In the genomic region with DNA sequence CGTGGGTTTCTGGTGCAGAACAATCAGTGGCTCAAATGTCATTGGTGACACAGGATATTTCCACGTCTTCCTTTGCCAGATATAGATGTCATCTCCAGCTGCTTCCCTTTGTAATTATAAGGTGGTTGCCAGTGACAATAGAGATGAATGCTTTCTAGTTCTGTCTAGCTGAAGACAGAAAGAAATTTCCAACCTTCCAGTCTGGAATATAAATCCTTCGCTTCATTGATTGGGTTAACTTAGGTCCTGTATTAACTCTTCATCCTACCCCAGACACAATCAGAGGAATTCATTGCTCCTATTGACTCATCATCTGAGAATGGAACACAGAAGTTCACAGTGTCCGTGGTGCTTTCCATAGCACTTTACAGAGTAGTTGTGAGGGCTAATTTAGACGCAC, we compare ENCODE assay signal across 17 cellular contexts.
DNase-seq lines count a peak whose midpoint lies in the region; ATAC-seq and TF ChIP-seq lines count a peak whose summit lies in the region.
"Had no signal": no experiment of that assay in that cellular context is flagged by ENCODE, and none has a peak within 500 bp of the region (broad histone marks: within the 10 kb centered on the region; RNA-seq: fewer than 3 reads in every experiment).

No MANE protein-coding gene starts in this region.

- peak overlapping the region; percentile 70; the same call in 1 of the 2 replicates for H4K5ac ChIP-seq in IMR-90 (ENCODE audit: low read depth, low read length)

- H4K20me1 ChIP-seq in IMR-90 (ENCODE audit: insufficient read depth, low read length): no peaks in the 10 kb centered on the region; the same call in 1 of the 2 replicates

- no peak overlapping the region for H2AK9ac ChIP-seq in IMR-90 (replicated peaks; ENCODE audit: low read depth, low read length, poor library complexity)

- intact Hi-C loops in IMR-90 (cut with micrococcal nuclease): no loop called here

- BruUV-seq in IMR-90 (replicated peaks; lab: Mats Ljungman, UMichigan): no TSS peak

- H3K9me3 ChIP-seq in IMR-90 (ENCODE audit: control insufficient read depth, insufficient read depth, low read length) (no peaks in the 10 kb centered on the region), upper lobe of left lung (no peaks in the 10 kb centered on the region), neuronal stem cell (replicated peaks in 1 of 2; ENCODE audit: control insufficient read depth in 2 of 2, insufficient read depth in 1 of 2, low read depth in 1 of 2, low read length in 2 of 2) (no peaks in the 10 kb centered on the region)
- H3K9me3 ChIP-seq: HAP-1, neutrophil had no signal

- ATAC-seq in IMR-90 (ENCODE audit: low read depth): peak; percentile 59
- no peak for ATAC-seq in upper lobe of left lung (ENCODE audit: low FRiP score in 2 of 2)
- no peak for ATAC-seq in HG02938 (IDR thresholded peaks at IDR 0.05; ENCODE audit: unreplicated experiment)
- ATAC-seq: Panc1 had no signal

- H2BK5ac ChIP-seq in IMR-90 (ENCODE audit: low read depth, low read length, poor library complexity, severe bottlenecking) (peak overlapping the region; percentile 100), neuronal stem cell (ENCODE audit: low read length) (no peak overlapping the region)

- POLR2A ChIA-PET in IMR-90 (lab: Charles Lee; ENCODE audit: unreplicated experiment): no interaction called here

- H3K18ac ChIP-seq in IMR-90 (ENCODE audit: low read depth, low read length): peak overlapping the region; percentile 99; the same call in 1 of the 2 replicates
- H3K18ac ChIP-seq in neuronal stem cell (ENCODE audit: low read length): no peak overlapping the region

- H2AFZ ChIP-seq in IMR-90 (replicated peaks; ENCODE audit: low read length, poor library complexity): no peak overlapping the region
- no peak overlapping the region for H2AFZ ChIP-seq in neuronal stem cell (ENCODE audit: low read length)

- H3K36me3 ChIP-seq in IMR-90 (ENCODE audit: control insufficient read depth, insufficient read depth, low read length) (no peaks in the 10 kb centered on the region), brain microvascular endothelial cell (replicated peaks) (no peaks in the 10 kb centered on the region), upper lobe of left lung (no peaks in the 10 kb centered on the region), neuronal stem cell (replicated peaks in 1 of 2; ENCODE audit: control insufficient read depth in 2 of 2, insufficient read depth in 2 of 2, low read length in 2 of 2) (no peaks in the 10 kb centered on the region)
- H3K36me3 ChIP-seq: HAP-1, neutrophil had no signal

- H3K4me2 ChIP-seq in IMR-90 (ENCODE audit: low read depth, low read length) (peak overlapping the region; percentile 76; the same call in 1 of the 2 replicates), neuronal stem cell (ENCODE audit: insufficient read depth, low read length, poor library complexity, severe bottlenecking) (no peak overlapping the region)

- H3K4me1 Mint-ChIP-seq in mesothelial cell of epicardium: peaks cover 61% of the 10 kb centered on the region

- H3K4me3 ChIP-seq in IMR-90 (ENCODE audit: insufficient read depth, low read depth, low read length): no peak overlapping the region
- H3K4me3 ChIP-seq in brain microvascular endothelial cell (ENCODE audit: low read depth, low read length): no peak overlapping the region
- H3K4me3 ChIP-seq in upper lobe of left lung: no peak overlapping the region
- no peak overlapping the region for H3K4me3 ChIP-seq in neuronal stem cell (ENCODE audit: low read length in 2 of 2)
- H3K4me3 ChIP-seq: HAP-1 had no signal

- H3K27ac ChIP-seq in 22Rv1: peak overlapping the region; percentile 79
- H3K27ac ChIP-seq in IMR-90 (ENCODE audit: insufficient read depth, low read length): no peak overlapping the region; the same call in 1 of the 2 replicates
- peak overlapping the region; percentile 94 for H3K27ac ChIP-seq in brain microvascular endothelial cell
- no peak overlapping the region for H3K27ac ChIP-seq in upper lobe of left lung
- H3K27ac ChIP-seq in neuronal stem cell (replicated peaks; ENCODE audit: low read length): no peak overlapping the region
- H3K27ac ChIP-seq: neutrophil had no signal

- TF ChIP-seq CTCF in 22Rv1 (IDR thresholded peaks at IDR 0.05) (no peak), IMR-90 (conservative IDR thresholded peaks at IDR 0.05; ENCODE audit: low read depth, low read length) (no peak), brain microvascular endothelial cell (IDR thresholded peaks at IDR 0.05; ENCODE audit: low read depth, low read length, missing control alignments) (no peak), mesothelial cell of epicardium (IDR thresholded peaks at IDR 0.05; ENCODE audit: unreplicated experiment) (no peak), upper lobe of left lung (IDR thresholded peaks at IDR 0.05) (no peak)

- H2AK5ac ChIP-seq in IMR-90 (ENCODE audit: low read depth, low read length) (peak overlapping the region; percentile 86), neuronal stem cell (ENCODE audit: low read depth, low read length) (no peak overlapping the region)

- peak overlapping the region; percentile 48; the same call in 1 of the 2 replicates for H3K23ac ChIP-seq in IMR-90 (ENCODE audit: low read depth, low read length)
- H3K23ac ChIP-seq in neuronal stem cell (ENCODE audit: low read depth, low read length, poor library complexity): no peak overlapping the region

- in situ Hi-C loops in IMR-90 (cut with MboI; ENCODE audit: low sequenced_read_pairs) (no loop called here), brain microvascular endothelial cell (cut with HindIII; ENCODE audit: low pct_ligation_motif_present, low sequenced_read_pairs) (loop anchor here (25.0 kb wide), 1 partner anchor 228 kb away; no protein-coding TSS in a partner anchor)

- no peaks in the 10 kb centered on the region for H3K9me3 Mint-ChIP-seq in mesothelial cell of epicardium

- no peaks in the 10 kb centered on the region for H3K36me3 Mint-ChIP-seq in mesothelial cell of epicardium

- H3K27me3 Mint-ChIP-seq in mesothelial cell of epicardium (ENCODE audit: low read depth): no peaks in the 10 kb centered on the region
- H3K27me3 Mint-ChIP-seq: B cell had no signal

- peaks cover 0 to 7% of the 10 kb centered on the region in 2 experiments; a peak in 1 of 4 replicates for H3K79me1 ChIP-seq in IMR-90 (ENCODE audit: low read depth in 1 of 2, low read length in 2 of 2)
- no peaks in the 10 kb centered on the region for H3K79me1 ChIP-seq in neuronal stem cell (ENCODE audit: low read depth, low read length)

- peak overlapping the region; percentile 98 for H2BK20ac ChIP-seq in IMR-90 (ENCODE audit: low read depth, low read length)

- peak overlapping the region; percentile 77 for H4K91ac ChIP-seq in IMR-90 (ENCODE audit: insufficient read depth, low read depth, low read length)
- H4K91ac ChIP-seq in neuronal stem cell (ENCODE audit: low read depth, low read length, poor library complexity): no peak overlapping the region

- H3K27ac Mint-ChIP-seq in mesothelial cell of epicardium: peak overlapping the region; percentile 60
- H3K27ac Mint-ChIP-seq: B cell had no signal

- no peak for TF ChIP-seq POLR2A in IMR-90 (IDR thresholded peaks at IDR 0.05; ENCODE audit: low read depth, low read length)
- no peak for TF ChIP-seq POLR2A in upper lobe of left lung (IDR thresholded peaks at IDR 0.05)

- H3K4me3 Mint-ChIP-seq in mesothelial cell of epicardium: no peak overlapping the region
- H3K4me3 Mint-ChIP-seq: B cell had no signal

- DNase-seq in IMR-90: peak; percentile 62
- peak; percentile 49 for DNase-seq in brain microvascular endothelial cell
- no peak for DNase-seq in mesothelial cell of epicardium (ENCODE audit: low spot score in 2 of 2, unreplicated experiment in 2 of 2)
- no peak for DNase-seq in upper lobe of left lung
- no peak for DNase-seq in neuronal stem cell (ENCODE audit: low spot score)
- no peak for DNase-seq in effector CD8-positive, alpha-beta T cell (lab: John Stamatoyannopoulos, UW)
- DNase-seq: activated CD8-positive, alpha-beta memory T cell treated with anti-CD3 and anti-CD28 coated beads, Interleukin-2, amount 50 U/mL, for 48 hours; NCI-H1092 treated with DMSO at 0.1 percent for 48 hours; NCI-H510A treated with DMSO at 0.1 percent for 48 hours; stimulated activated CD4-positive, alpha-beta T cell treated with anti-CD3 and anti-CD28 coated beads, Interleukin-15, amount 100 ng/mL, for 24 hours; trophoblast cell had no signal

- H3K9ac ChIP-seq in IMR-90 (ENCODE audit: low read depth, low read length) (no peak overlapping the region; the same call in 1 of the 2 replicates), neuronal stem cell (ENCODE audit: low read depth, low read length, poor library complexity) (no peak overlapping the region)

- no peak for TF ChIP-seq EP300 in upper lobe of left lung (IDR thresholded peaks at IDR 0.05)

- peaks cover 5% of the 10 kb centered on the region; the same call in 1 of the 2 replicates for H3K9me1 ChIP-seq in IMR-90 (ENCODE audit: insufficient read depth, low read length)

- no peak overlapping the region for H2BK12ac ChIP-seq in neuronal stem cell (ENCODE audit: low read length)

- dilution Hi-C loops in IMR-90 (cut with HindIII; ENCODE audit: low sequenced_read_pairs, unreplicated experiment): no loop called here

- H2BK120ac ChIP-seq in IMR-90 (ENCODE audit: low read depth, low read length): peak overlapping the region; percentile 97
- H2BK120ac ChIP-seq in neuronal stem cell (ENCODE audit: low read depth, low read length): no peak overlapping the region

- peak overlapping the region; percentile 25 for H3K56ac ChIP-seq in IMR-90 (ENCODE audit: extremely low read depth, insufficient read depth, low read length)

- H3K4me1 ChIP-seq in IMR-90 (ENCODE audit: control insufficient read depth, insufficient read depth, low read length) (peaks cover 15% of the 10 kb centered on the region; the same call in 1 of the 2 replicates), upper lobe of left lung (peaks cover 0 to 6% (median 0%) of the 10 kb centered on the region in 4 donors), neuronal stem cell (ENCODE audit: control insufficient read depth in 2 of 2, insufficient read depth in 1 of 2, low read depth in 1 of 2, low read length in 2 of 2) (peaks cover 2 to 7% of the 10 kb centered on the region in 2 donors)
- H3K4me1 ChIP-seq: HAP-1 had no signal

- no CpG with 5 or more reads among the region's 5 CpGs for WGBS in IMR-90 (ENCODE audit: extremely low coverage in 2 of 2, insufficient read length in 1 of 2), 2 experiments
- WGBS in upper lobe of left lung, 2 donors: 74 to 75% methylated on average over 5 of the region's 5 CpGs
- no CpG with 5 or more reads among the region's 5 CpGs for WGBS in neuronal stem cell (ENCODE audit: extremely low coverage in 2 of 2, insufficient read length in 2 of 2, insufficient replicate concordance in 1 of 2), 2 donors

- H4K8ac ChIP-seq in IMR-90 (ENCODE audit: low read depth in 2 of 2, low read length in 2 of 2): peak overlapping the region; percentile 52 to 94
- no peak overlapping the region for H4K8ac ChIP-seq in neuronal stem cell (ENCODE audit: low read depth, low read length)

- H2BK15ac ChIP-seq in IMR-90 (ENCODE audit: low read depth, low read length) (peak overlapping the region; percentile 43; the same call in 2 of the 3 replicates), neuronal stem cell (ENCODE audit: low read length) (no peak overlapping the region)

- H3K4ac ChIP-seq in IMR-90 (ENCODE audit: low read depth, low read length) (peak overlapping the region; percentile 90; the same call in 1 of the 2 replicates), neuronal stem cell (ENCODE audit: low read length) (no peak overlapping the region)

- CTCF ChIA-PET in IMR-90 (lab: Yijun Ruan, JAX): interaction anchor here (0.6 kb wide), 1 partner anchor 169 kb away, joined by 3 read pairs; no protein-coding TSS in a partner anchor

- H3K27me3 ChIP-seq in IMR-90 (ENCODE audit: control insufficient read depth, insufficient read depth, low read length) (no peaks in the 10 kb centered on the region), brain microvascular endothelial cell (replicated peaks) (no peaks in the 10 kb centered on the region), upper lobe of left lung (no peaks in the 10 kb centered on the region), neuronal stem cell (ENCODE audit: control insufficient read depth in 3 of 3, insufficient read depth in 3 of 3, low read depth in 1 of 3, low read length in 3 of 3) (no peaks in the 10 kb centered on the region)
- H3K27me3 ChIP-seq: neutrophil had no signal

- H3K14ac ChIP-seq in IMR-90 (replicated peaks; ENCODE audit: low read depth, low read length) (peak overlapping the region; percentile 89), neuronal stem cell (ENCODE audit: low read length) (no peak overlapping the region)

- no peak for TF ChIP-seq RAD21 in IMR-90 (IDR thresholded peaks at IDR 0.05; ENCODE audit: low read length)

Comparison
In these comparisons a context has a peak if more than half of its experiments do, and no peak if none do; other contexts are left out.
1. H3K27ac ChIP-seq: peak in 22Rv1 (single experiment) and brain microvascular endothelial cell (single experiment); none in IMR-90 (single experiment), upper lobe of left lung (0 of 4) and neuronal stem cell (single experiment).
2. DNase-seq: peak in IMR-90 (single experiment) and brain microvascular endothelial cell (single experiment); none in mesothelial cell of epicardium (0 of 2), upper lobe of left lung (0 of 2), neuronal stem cell (single experiment) and effector CD8-positive, alpha-beta T cell (single experiment).